In the genomic region with DNA sequence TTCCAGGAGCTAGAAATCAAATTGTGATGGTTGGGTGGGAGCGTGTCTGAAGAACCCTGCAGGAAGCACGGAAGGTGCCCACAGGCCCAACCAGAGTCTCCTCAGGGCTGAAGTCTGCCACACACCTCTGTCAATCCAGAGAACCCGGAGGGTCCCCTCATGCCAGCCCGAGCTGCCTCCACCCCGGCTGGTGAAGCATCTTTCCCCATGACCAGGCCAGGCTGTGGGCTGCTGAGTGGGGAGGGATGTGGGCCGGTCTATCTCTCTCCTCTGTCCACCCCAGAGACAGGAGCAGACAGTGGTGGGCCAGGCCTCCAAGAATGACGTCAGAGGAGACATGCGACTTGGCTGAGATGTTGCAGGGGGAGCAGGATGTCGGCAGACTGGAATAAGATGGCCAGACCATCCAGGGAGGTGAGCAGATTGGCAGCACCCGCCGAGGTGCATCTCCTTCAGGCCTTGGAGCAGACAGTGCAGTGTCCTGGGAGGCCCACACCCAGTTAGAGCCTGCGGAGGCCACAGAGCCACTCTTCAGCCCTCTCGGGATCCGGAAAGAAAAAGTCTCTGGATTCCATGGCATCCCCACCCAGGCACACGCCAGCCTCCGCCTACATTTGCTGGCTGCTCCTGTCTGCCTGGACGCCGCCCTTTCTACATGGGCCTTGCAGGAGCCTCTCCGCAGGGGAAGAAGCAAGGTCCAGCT, we compare ENCODE assay signal across 24 cellular contexts.
"Had no signal": no experiment of that assay in that cellular context is flagged by ENCODE, and none has a peak within 500 bp of the region (broad histone marks: within the 10 kb centered on the region; RNA-seq: fewer than 3 reads in every experiment).

No MANE protein-coding gene starts in this region.

- H3K4me3 ChIP-seq: lower lobe of right lung, neural progenitor cell, ovary, sigmoid colon, spleen, tibial nerve, uterus had no signal

- DNase-seq: hippocampal formation; kidney glomerular epithelial cell; left cardiac atrium; lower lobe of right lung; mammary epithelial cell; mesenchymal stem cell; naive B cell; natural killer cell; nephron progenitor cell; ovary; sigmoid colon; small intestine; spleen; stimulated activated CD4-positive, alpha-beta T cell treated with anti-CD3 and anti-CD28 coated beads, Interleukin-4, amount 100 ng/mL, for 24 hours; stimulated activated naive CD4-positive, alpha-beta T cell treated with Interleukin-2 at 50 U/mL for 16 hours; stimulated activated naive CD8-positive, alpha-beta T cell treated with anti-CD3 and anti-CD28 coated beads, Interleukin-15, amount 100 ng/mL, for 72 hours; substantia nigra; uterus had no signal

- H3K27me3 ChIP-seq: neural progenitor cell, ovary, sigmoid colon, tibial nerve, uterus had no signal

- ATAC-seq: left cardiac atrium; left lobe of liver; natural killer cell; right cardiac atrium; stimulated activated memory B cell treated with anti-CD40 and anti-IgM and Interleukin-4, amounts not matched to agents 10 μg/mL and 1 μg/mL and 100 μg/mL, for 72 hours; stimulated activated naive CD8-positive, alpha-beta T cell treated with anti-CD3 and anti-CD28 coated beads, Interleukin-15, amount 100 ng/mL, for 72 hours had no signal

- H3K9me3 ChIP-seq: lower lobe of right lung, ovary, sigmoid colon, spleen, tibial nerve, uterus had no signal

- FAIRE-seq: keratinocyte, small intestine had no signal

- H2AFZ ChIP-seq: neural progenitor cell had no signal

- H3K4me1 ChIP-seq: lower lobe of right lung, neural progenitor cell, sigmoid colon, spleen, tibial nerve, uterus had no signal

- H3K27ac ChIP-seq: lower lobe of right lung, neural progenitor cell, ovary, sigmoid colon, spleen, tibial nerve, uterus had no signal

- H3K4me2 ChIP-seq: neural progenitor cell had no signal

- H3K9ac ChIP-seq: neural progenitor cell had no signal

- H3K36me3 ChIP-seq: lower lobe of right lung, neural progenitor cell, ovary, sigmoid colon, spleen, tibial nerve, uterus had no signal
